In the genomic region with DNA sequence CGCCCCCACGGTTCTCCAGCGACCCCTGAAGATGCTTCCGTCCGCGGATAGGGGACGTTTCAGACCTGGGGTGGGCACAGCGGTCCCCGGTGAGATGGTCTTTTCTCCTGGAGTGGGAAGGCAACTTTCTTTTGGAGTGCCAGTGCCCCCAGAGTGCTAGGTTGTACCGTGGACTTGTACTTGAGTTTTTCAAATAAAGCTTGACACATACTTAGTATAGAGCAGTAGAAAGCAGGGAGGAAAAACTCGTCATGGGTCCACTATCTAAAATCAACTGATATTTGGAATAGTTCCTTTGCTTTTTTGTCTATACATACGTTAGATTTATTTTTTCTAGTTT, we compare ENCODE assay signal across 8 cellular contexts. TPM values are rescaled to one million over a fixed set of nuclear protein-coding genes. Genes with fewer than 3 reads are reported as not detected.
DNase-seq lines count a peak whose midpoint lies in the region; ATAC-seq and TF ChIP-seq lines count a peak whose summit lies in the region.

No MANE protein-coding gene starts in this region.

- TF ChIP-seq POLR2A in suprapubic skin (IDR thresholded peaks at IDR 0.05) = no peak

- intact Hi-C loops in activated T-helper 1 cell treated with anti-CD3 and anti-CD28 coated beads, Interleukin-12 subunit alpha, Interleukin-12 subunit beta, Interleukin-2, Interleukin-4 antibody, amounts not matched to agents 30 ng/mL and 10 ng/mL and 1 ng/mL, durations not matched to agents 14 hours and 24 hours and 36 hours (cut with micrococcal nuclease) = loop anchor here (1.0 to 5.0 kb wide), 3 partner anchors 30 to 365 kb away; no protein-coding TSS in a partner anchor

- no peaks in the 10 kb centered on the region for H3K9me3 Mint-ChIP-seq in activated T-helper 1 cell treated with anti-CD3 and anti-CD28 coated beads, Interleukin-12 subunit alpha, Interleukin-12 subunit beta, Interleukin-2, Interleukin-4 antibody, amounts not matched to agents 30 ng/mL and 10 ng/mL and 1 ng/mL, durations not matched to agents 14 hours and 24 hours and 36 hours
- peaks cover 0 to 2% (median 0%) of the 10 kb centered on the region in 6 donors for H3K9me3 Mint-ChIP-seq in immature natural killer cell

- H3K27ac Mint-ChIP-seq in activated T-helper 1 cell treated with anti-CD3 and anti-CD28 coated beads, Interleukin-12 subunit alpha, Interleukin-12 subunit beta, Interleukin-2, Interleukin-4 antibody, amounts not matched to agents 30 ng/mL and 10 ng/mL and 1 ng/mL, durations not matched to agents 14 hours and 24 hours and 36 hours = no peak overlapping the region
- peak overlapping the region; percentile 85 to 96 (median 89) for H3K27ac Mint-ChIP-seq in immature natural killer cell

- DNase-seq in activated T-helper 1 cell treated with anti-CD3 and anti-CD28 coated beads, Interleukin-12 subunit alpha, Interleukin-12 subunit beta, Interleukin-2, Interleukin-4 antibody, amounts not matched to agents 30 ng/mL and 10 ng/mL and 1 ng/mL, durations not matched to agents 14 hours and 24 hours and 36 hours (ENCODE audit: low spot score) = no peak
- no peak for DNase-seq in immature natural killer cell
- DNase-seq in suprapubic skin (ENCODE audit: low spot score in 2 of 2) = no peak
- no peak for DNase-seq in 8988T
- DNase-seq in medulla oblongata (ENCODE audit: extremely low spot score) = no peak
- DNase-seq in NCI-H510A (lab: John Stamatoyannopoulos, UW) = no peak

- H3K4me3 Mint-ChIP-seq in activated T-helper 1 cell treated with anti-CD3 and anti-CD28 coated beads, Interleukin-12 subunit alpha, Interleukin-12 subunit beta, Interleukin-2, Interleukin-4 antibody, amounts not matched to agents 30 ng/mL and 10 ng/mL and 1 ng/mL, durations not matched to agents 14 hours and 24 hours and 36 hours = peak overlapping the region; percentile 81
- peak overlapping the region; percentile 89 to 96 (median 93) for H3K4me3 Mint-ChIP-seq in immature natural killer cell

- ATAC-seq in GM18870 (IDR thresholded peaks at IDR 0.05; ENCODE audit: unreplicated experiment) = peak; percentile 20
- peak; percentile 18 for ATAC-seq in HG02938 (IDR thresholded peaks at IDR 0.05; ENCODE audit: unreplicated experiment)

- H3K36me3 ChIP-seq in suprapubic skin = no peaks in the 10 kb centered on the region

- H3K4me3 ChIP-seq in suprapubic skin = peak overlapping the region; percentile 66

- peaks cover 2% of the 10 kb centered on the region for H3K36me3 Mint-ChIP-seq in activated T-helper 1 cell treated with anti-CD3 and anti-CD28 coated beads, Interleukin-12 subunit alpha, Interleukin-12 subunit beta, Interleukin-2, Interleukin-4 antibody, amounts not matched to agents 30 ng/mL and 10 ng/mL and 1 ng/mL, durations not matched to agents 14 hours and 24 hours and 36 hours (ENCODE audit: low read depth)
- no peaks in the 10 kb centered on the region for H3K36me3 Mint-ChIP-seq in immature natural killer cell

- H3K27me3 Mint-ChIP-seq in activated T-helper 1 cell treated with anti-CD3 and anti-CD28 coated beads, Interleukin-12 subunit alpha, Interleukin-12 subunit beta, Interleukin-2, Interleukin-4 antibody, amounts not matched to agents 30 ng/mL and 10 ng/mL and 1 ng/mL, durations not matched to agents 14 hours and 24 hours and 36 hours (ENCODE audit: insufficient read depth) = peaks cover 55% of the 10 kb centered on the region
- H3K27me3 Mint-ChIP-seq in immature natural killer cell (ENCODE audit: low read depth in 3 of 3) = peaks cover 0 to 4% (median 0%) of the 10 kb centered on the region in 3 donors

- peaks cover 14% of the 10 kb centered on the region for H3K4me1 ChIP-seq in suprapubic skin

- TF ChIP-seq CTCF in suprapubic skin (IDR thresholded peaks at IDR 0.05) = no peak

- 9% methylated on average over 8 of the region's 12 CpGs for WGBS in suprapubic skin

- TF ChIP-seq EP300 in suprapubic skin (IDR thresholded peaks at IDR 0.05) = no peak

- peaks cover 5% of the 10 kb centered on the region for H3K4me1 Mint-ChIP-seq in activated T-helper 1 cell treated with anti-CD3 and anti-CD28 coated beads, Interleukin-12 subunit alpha, Interleukin-12 subunit beta, Interleukin-2, Interleukin-4 antibody, amounts not matched to agents 30 ng/mL and 10 ng/mL and 1 ng/mL, durations not matched to agents 14 hours and 24 hours and 36 hours (ENCODE audit: low read depth)
- H3K4me1 Mint-ChIP-seq in immature natural killer cell = peaks cover 8 to 14% of the 10 kb centered on the region in 2 donors

- H3K27me3 ChIP-seq in suprapubic skin = no peaks in the 10 kb centered on the region

- H3K9me3 ChIP-seq in suprapubic skin = no peaks in the 10 kb centered on the region

- H3K27ac ChIP-seq in suprapubic skin = peak overlapping the region; percentile 67

RNA-seq across cellular contexts. Expression of gene RBM20, which starts 28.4 kb away (rescaled TPM):
- not detected in 2 replicates for total RNA-seq in activated T-helper 1 cell treated with anti-CD3 and anti-CD28 coated beads, Interleukin-12 subunit alpha, Interleukin-12 subunit beta, Interleukin-2, Interleukin-4 antibody, amounts not matched to agents 30 ng/mL and 10 ng/mL and 1 ng/mL, durations not matched to agents 14 hours and 24 hours and 36 hours
- polyA plus RNA-seq in immature natural killer cell = not detected
- 10 to 100 TPM in 1 of 4 donors, 1 to 10 TPM in 3; 1.6 to 18.6 (median 3.2) TPM for total RNA-seq in suprapubic skin
